17 cellular contexts compared by ENCODE assay signal in genomic region chr5:83184534-83184933, GRCh38.
"Had no signal": no experiment of that assay in that cellular context is flagged by ENCODE, and none has a peak within 500 bp of the region (broad histone marks: within the 10 kb centered on the region; RNA-seq: fewer than 3 reads in every experiment).

No MANE protein-coding gene starts in this region.

- DNase-seq: effector memory CD8-positive, alpha-beta T cell; heart left ventricle; hippocampal formation; kidney glomerular epithelial cell; mammary epithelial cell; natural killer cell; ovary; sigmoid colon; stimulated activated CD4-positive, alpha-beta T cell treated with anti-CD3 and anti-CD28 coated beads, Interleukin-12 subunit alpha, Interleukin-12 subunit beta, amount 100 ng/mL, for 4 hours; stimulated activated naive CD4-positive, alpha-beta T cell; stomach had no signal

- H3K36me3 Mint-ChIP-seq: natural killer cell had no signal

- H3K4me3 Mint-ChIP-seq: dendritic cell treated with granulocyte-macrophage colony-stimulating factor and Interleukin-4, amounts not matched to agents 40 ng/mL and 50 ng/mL, for 4 days; effector memory CD8-positive, alpha-beta T cell; natural killer cell; neural crest cell had no signal

- H3K27ac Mint-ChIP-seq: dendritic cell treated with granulocyte-macrophage colony-stimulating factor and Interleukin-4, amounts not matched to agents 40 ng/mL and 50 ng/mL, for 4 days; effector memory CD8-positive, alpha-beta T cell; natural killer cell had no signal

- H3K4me3 ChIP-seq: esophagus muscularis mucosa, heart left ventricle, ovary, right atrium auricular region, sigmoid colon, skin epidermis, stomach had no signal

- H3K9me3 Mint-ChIP-seq: effector memory CD8-positive, alpha-beta T cell; natural killer cell had no signal

- ATAC-seq: effector memory CD8-positive, alpha-beta T cell; heart left ventricle; left lobe of liver; natural killer cell had no signal

- H3K27me3 Mint-ChIP-seq: dendritic cell treated with granulocyte-macrophage colony-stimulating factor and Interleukin-4, amounts not matched to agents 40 ng/mL and 50 ng/mL, for 4 days; effector memory CD8-positive, alpha-beta T cell had no signal

- H3K4me1 Mint-ChIP-seq: neural crest cell had no signal
